19 cellular contexts compared by ENCODE assay signal in genomic region chr17:50194441-50195195, GRCh38. TPM values are rescaled to one million over a fixed set of nuclear protein-coding genes. Genes with fewer than 3 reads are reported as not detected.
DNase-seq lines count a peak whose midpoint lies in the region; ATAC-seq and TF ChIP-seq lines count a peak whose summit lies in the region.
"Had no signal": no experiment of that assay in that cellular context is flagged by ENCODE, and none has a peak within 500 bp of the region (broad histone marks: within the 10 kb centered on the region; RNA-seq: fewer than 3 reads in every experiment).

No MANE protein-coding gene starts in this region.

- H3K27ac Mint-ChIP-seq in activated T-cell treated with anti-CD3 and anti-CD28 coated beads, Interleukin-2, amount 50 U/mL, for 24 hours, result no peak overlapping the region
- H3K27ac Mint-ChIP-seq: activated naive CD8-positive, alpha-beta T cell treated with anti-CD3 and anti-CD28 coated beads, Interleukin-2, amount 10 ng/mL, durations not matched to agents 7 days and 5 days; endodermal cell; T-helper 2 cell treated with Interferon-gamma antibody and Interleukin-4, amounts not matched to agents 5 μg/mL and 100 μg/mL, for 36 hours had no signal

- H3K36me3 Mint-ChIP-seq in activated T-cell treated with anti-CD3 and anti-CD28 coated beads, Interleukin-2, amount 50 U/mL, for 24 hours (ENCODE audit: low read depth), result no peaks in the 10 kb centered on the region
- H3K36me3 Mint-ChIP-seq: activated naive CD8-positive, alpha-beta T cell treated with anti-CD3 and anti-CD28 coated beads, Interleukin-2, amount 10 ng/mL, durations not matched to agents 7 days and 5 days had no signal

- peaks cover 6% of the 10 kb centered on the region for H3K4me1 Mint-ChIP-seq in activated T-cell treated with anti-CD3 and anti-CD28 coated beads, Interleukin-2, amount 50 U/mL, for 24 hours (ENCODE audit: low read depth)
- H3K4me1 Mint-ChIP-seq: endodermal cell had no signal

- H4K20me1 ChIP-seq in hepatocyte (ENCODE audit: insufficient read depth, poor library complexity, severe bottlenecking) (peaks cover 81% of the 10 kb centered on the region), smooth muscle cell (ENCODE audit: low read depth) (peaks cover 100% of the 10 kb centered on the region)

- H3K27me3 Mint-ChIP-seq in activated T-cell treated with anti-CD3 and anti-CD28 coated beads, Interleukin-2, amount 50 U/mL, for 24 hours, result peaks cover 18% of the 10 kb centered on the region

- peak overlapping the region; percentile 100 for H3K9ac ChIP-seq in adipocyte (ENCODE audit: low read length)
- H3K9ac ChIP-seq in smooth muscle cell (ENCODE audit: low read depth), result no peak overlapping the region

- H3F3A ChIP-seq in smooth muscle cell (ENCODE audit: low read depth), result peaks cover 93% of the 10 kb centered on the region

- H3K36me3 ChIP-seq in adipocyte (ENCODE audit: control insufficient read depth, insufficient read depth, low read length, severe bottlenecking) (peaks cover 93% of the 10 kb centered on the region), hepatocyte (replicated peaks; ENCODE audit: insufficient read depth, low read depth) (no peaks in the 10 kb centered on the region), smooth muscle cell (ENCODE audit: low read depth) (peaks cover 28% of the 10 kb centered on the region)
- H3K36me3 ChIP-seq in effector memory CD4-positive, alpha-beta T cell (ENCODE audit: control insufficient read depth, insufficient read depth, low read length), result no peaks in the 10 kb centered on the region
- H3K36me3 ChIP-seq: SJCRH30 had no signal

- H3K27me3 ChIP-seq in adipocyte (replicated peaks; ENCODE audit: control insufficient read depth, insufficient read depth, low read length), result no peaks in the 10 kb centered on the region
- no peaks in the 10 kb centered on the region for H3K27me3 ChIP-seq in hepatocyte
- no peaks in the 10 kb centered on the region for H3K27me3 ChIP-seq in smooth muscle cell (ENCODE audit: low read depth)
- no peaks in the 10 kb centered on the region for H3K27me3 ChIP-seq in effector memory CD4-positive, alpha-beta T cell (replicated peaks; ENCODE audit: control insufficient read depth, insufficient read depth, low read length, poor library complexity, severe bottlenecking)
- H3K27me3 ChIP-seq: SJCRH30 had no signal

- TF ChIP-seq CTCF in AG09309 (IDR thresholded peaks at IDR 0.05; ENCODE audit: control insufficient read depth, insufficient read depth, low read depth, low read length, missing control alignments), result no peak
- TF ChIP-seq CTCF in hepatocyte (IDR thresholded peaks at IDR 0.05; ENCODE audit: poor library complexity), result no peak
- no peak for TF ChIP-seq CTCF in smooth muscle cell (IDR thresholded peaks at IDR 0.05; ENCODE audit: borderline replicate concordance, insufficient read depth, poor library complexity, severe bottlenecking)

- peak overlapping the region; percentile 8 for H3K4me2 ChIP-seq in hepatocyte
- peak overlapping the region; percentile 99 for H3K4me2 ChIP-seq in smooth muscle cell

- H3K9me2 ChIP-seq in hepatocyte (replicated peaks; ENCODE audit: insufficient read depth), result no peaks in the 10 kb centered on the region

- H3K79me2 ChIP-seq in hepatocyte (peaks cover 38% of the 10 kb centered on the region), smooth muscle cell (ENCODE audit: low read depth) (peaks cover 68% of the 10 kb centered on the region)

- WGBS in hepatocyte (ENCODE audit: low lambda C conversion rate, missing lambda C conversion rate), result 95% methylated on average over 23 of the region's 25 CpGs
- 80% methylated on average over 25 of the region's 25 CpGs for WGBS in smooth muscle cell (ENCODE audit: low lambda C conversion rate)

- H3K4me3 Mint-ChIP-seq in activated T-cell treated with anti-CD3 and anti-CD28 coated beads, Interleukin-2, amount 50 U/mL, for 24 hours, result no peak overlapping the region
- H3K4me3 Mint-ChIP-seq: activated naive CD8-positive, alpha-beta T cell treated with anti-CD3 and anti-CD28 coated beads, Interleukin-2, amount 10 ng/mL, durations not matched to agents 7 days and 5 days; endodermal cell; T-helper 2 cell treated with Interferon-gamma antibody and Interleukin-4, amounts not matched to agents 5 μg/mL and 100 μg/mL, for 36 hours had no signal

- H2AFZ ChIP-seq in hepatocyte (no peak overlapping the region), smooth muscle cell (ENCODE audit: low read depth) (no peak overlapping the region)

- H3K27ac ChIP-seq in hepatocyte (peak overlapping the region; percentile 88), smooth muscle cell (ENCODE audit: low read depth) (peak overlapping the region; percentile 99)
- H3K27ac ChIP-seq in effector memory CD4-positive, alpha-beta T cell (ENCODE audit: insufficient read depth, low read length, poor library complexity, severe bottlenecking), result no peak overlapping the region
- H3K27ac ChIP-seq: C4-2B, SJCRH30 had no signal

- no peak for ATAC-seq in HG02798 (IDR thresholded peaks at IDR 0.05; ENCODE audit: poor library complexity, unreplicated experiment)
- no peak for ATAC-seq in GM21367 (IDR thresholded peaks at IDR 0.05; ENCODE audit: unreplicated experiment)
- ATAC-seq: stimulated activated naive CD8-positive, alpha-beta T cell treated with anti-CD3 and anti-CD28 coated beads, Interleukin-15, Interleukin-2, amounts not matched to agents 100 U/mL and 50 U/mL, for 24 hours had no signal

- H3K9me3 ChIP-seq in adipocyte (ENCODE audit: control insufficient read depth, low read length), result no peaks in the 10 kb centered on the region
- no peaks in the 10 kb centered on the region for H3K9me3 ChIP-seq in hepatocyte (ENCODE audit: low read depth)
- no peaks in the 10 kb centered on the region for H3K9me3 ChIP-seq in smooth muscle cell (replicated peaks; ENCODE audit: low read depth)
- H3K9me3 ChIP-seq in effector memory CD4-positive, alpha-beta T cell (ENCODE audit: control insufficient read depth, low read length), result no peaks in the 10 kb centered on the region
- H3K9me3 ChIP-seq: SJCRH30 had no signal

- H3K4me3 ChIP-seq in AG09309 (ENCODE audit: control insufficient read depth, low read depth, low read length), result peak overlapping the region; percentile 97
- H3K4me3 ChIP-seq in adipocyte (ENCODE audit: low read length), result peak overlapping the region; percentile 92
- H3K4me3 ChIP-seq in hepatocyte, result no peak overlapping the region
- no peak overlapping the region for H3K4me3 ChIP-seq in smooth muscle cell
- H3K4me3 ChIP-seq in effector memory CD4-positive, alpha-beta T cell (ENCODE audit: insufficient read depth, low read depth, low read length, poor library complexity, severe bottlenecking), result no peak overlapping the region
- H3K4me3 ChIP-seq: SJCRH30 had no signal

- DNase-seq in AG09309 (ENCODE audit: low read depth) (no peak), adipocyte (ENCODE audit: low read depth) (peak; percentile 29), hepatocyte (ENCODE audit: low spot score) (no peak), smooth muscle cell (lab: John Stamatoyannopoulos, UW; ENCODE audit: unreplicated experiment) (no peak)
- no peak for DNase-seq in activated T-cell treated with anti-CD3 and anti-CD28 coated beads, Interleukin-2, amount 50 U/mL, for 24 hours
- DNase-seq in effector memory CD4-positive, alpha-beta T cell, result no peak
- DNase-seq: activated naive CD8-positive, alpha-beta T cell treated with anti-CD3 and anti-CD28 coated beads, Interleukin-2, amount 10 ng/mL, durations not matched to agents 7 days and 5 days; caudate nucleus; endodermal cell; MV-4-11; NCI-H2081 treated with DMSO at 0.1 percent for 48 hours; NCI-H69; SJCRH30; stimulated activated naive CD8-positive, alpha-beta T cell treated with anti-CD3 and anti-CD28 coated beads, Interleukin-15, Interleukin-2, amounts not matched to agents 100 U/mL and 50 U/mL, for 24 hours had no signal

- H3K9me3 Mint-ChIP-seq in activated T-cell treated with anti-CD3 and anti-CD28 coated beads, Interleukin-2, amount 50 U/mL, for 24 hours, result no peaks in the 10 kb centered on the region
- H3K9me3 Mint-ChIP-seq: activated naive CD8-positive, alpha-beta T cell treated with anti-CD3 and anti-CD28 coated beads, Interleukin-2, amount 10 ng/mL, durations not matched to agents 7 days and 5 days; endodermal cell; T-helper 2 cell treated with Interferon-gamma antibody and Interleukin-4, amounts not matched to agents 5 μg/mL and 100 μg/mL, for 36 hours had no signal

- H3K4me1 ChIP-seq in adipocyte (ENCODE audit: control insufficient read depth, insufficient read depth, low read length) (peaks cover 69% of the 10 kb centered on the region), hepatocyte (ENCODE audit: insufficient read depth) (peaks cover 27% of the 10 kb centered on the region), smooth muscle cell (ENCODE audit: low read depth) (peaks cover 10% of the 10 kb centered on the region)
- peaks cover 5% of the 10 kb centered on the region for H3K4me1 ChIP-seq in effector memory CD4-positive, alpha-beta T cell (ENCODE audit: control insufficient read depth, insufficient read depth, low read length, poor library complexity, severe bottlenecking)

RNA-seq across cellular contexts. Expression of gene COL1A1, which starts 6.8 kb away (rescaled TPM):
- total RNA-seq in hepatocyte (351 and 1,063 TPM in 2 replicates), smooth muscle cell (3,848 and 4,141 TPM in 2 replicates)
- polyA plus RNA-seq in hepatocyte (5,822 and 6,071 TPM in 2 replicates), smooth muscle cell (18,306 and 25,649 TPM in 2 replicates)
- total RNA-seq: OCI-LY7 had no signal

RNA-seq across cellular contexts. Expression of gene SGCA, which starts 28.8 kb away (rescaled TPM):
- total RNA-seq in hepatocyte, result 0.37 TPM in 1 of 2 replicates, not detected in the other
- polyA plus RNA-seq in hepatocyte, result 0.83 and 2.2 TPM in 2 replicates
- 0.99 TPM in 1 of 2 replicates, not detected in the other for total RNA-seq in smooth muscle cell
- 1.4 and 2.1 TPM in 2 replicates for polyA plus RNA-seq in smooth muscle cell
- total RNA-seq: activated naive CD8-positive, alpha-beta T cell treated with anti-CD3 and anti-CD28 coated beads, Interleukin-2, amount 10 ng/mL, durations not matched to agents 7 days and 5 days had no signal

RNA-seq across cellular contexts. Expression of gene PPP1R9B, which starts 44.1 kb away (rescaled TPM):
- total RNA-seq in hepatocyte, result 22.5 and 26.2 TPM in 2 replicates
- polyA plus RNA-seq in hepatocyte, result 5.1 and 6.7 TPM in 2 replicates
- 20.8 and 21.8 TPM in 2 replicates for total RNA-seq in smooth muscle cell
- 6.7 and 10.2 TPM in 2 replicates for polyA plus RNA-seq in smooth muscle cell

Comparison
In these comparisons a context has a peak if more than half of its experiments do, and no peak if none do; other contexts are left out.
1. H3K4me3 ChIP-seq: peak in AG09309 (single experiment) and adipocyte (single experiment); none in hepatocyte (single experiment), smooth muscle cell (single experiment) and effector memory CD4-positive, alpha-beta T cell (single experiment).